ENCODE assay signal across 1 cellular context in the genomic region with DNA sequence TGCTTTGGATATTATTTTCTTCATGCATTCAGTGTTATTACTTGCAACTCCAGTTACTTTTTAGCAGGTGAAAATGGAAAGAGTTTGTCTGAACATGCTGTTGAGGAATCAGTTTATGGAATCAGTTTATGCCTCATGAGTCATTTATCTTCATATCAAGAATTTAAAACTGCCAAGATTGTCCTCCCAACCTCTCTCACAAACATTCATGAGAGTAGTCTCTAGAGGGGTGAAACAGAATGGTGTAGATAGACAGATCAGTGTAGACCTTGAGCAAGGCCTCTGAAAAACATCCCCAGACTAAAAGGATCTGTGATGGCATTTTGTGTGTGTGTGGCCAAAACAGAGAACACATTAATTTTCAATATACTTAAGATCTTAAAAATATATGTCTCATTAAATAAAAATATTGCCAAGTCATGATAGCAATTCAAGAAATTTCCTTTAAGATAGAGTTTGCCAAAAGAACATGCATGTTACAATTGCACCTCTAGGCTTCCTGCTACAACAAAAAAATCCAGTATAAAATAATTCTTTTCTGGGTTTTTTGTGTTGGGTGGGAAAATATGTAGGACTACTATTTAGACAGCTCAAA.
TF ChIP-seq lines count a peak whose summit lies in the region.

No MANE protein-coding gene starts in this region.

TF ChIP-seq in IMR-90, 13 proteins besides CTCF, POLR2A, EP300 and RAD21:
- TF ChIP-seq NFE2L2 (IDR thresholded peaks at IDR 0.05; ENCODE audit: low read depth, low read length) (peak; percentile 54; the same call in 1 of the 2 replicates), FOS (IDR thresholded peaks at IDR 0.05; ENCODE audit: low read depth, low read length) (no peak), CEBPB (IDR thresholded peaks at IDR 0.05; ENCODE audit: low read depth, low read length) (no peak), RFX5 (IDR thresholded peaks at IDR 0.05; ENCODE audit: low read depth, low read length) (no peak), MAFK (IDR thresholded peaks at IDR 0.05; ENCODE audit: low read depth, low read length) (no peak), BHLHE40 (IDR thresholded peaks at IDR 0.05; ENCODE audit: low read depth, low read length) (no peak), CHD1 (IDR thresholded peaks at IDR 0.05; ENCODE audit: low read depth, low read length) (no peak)
- TF ChIP-seq, protein P1, sequence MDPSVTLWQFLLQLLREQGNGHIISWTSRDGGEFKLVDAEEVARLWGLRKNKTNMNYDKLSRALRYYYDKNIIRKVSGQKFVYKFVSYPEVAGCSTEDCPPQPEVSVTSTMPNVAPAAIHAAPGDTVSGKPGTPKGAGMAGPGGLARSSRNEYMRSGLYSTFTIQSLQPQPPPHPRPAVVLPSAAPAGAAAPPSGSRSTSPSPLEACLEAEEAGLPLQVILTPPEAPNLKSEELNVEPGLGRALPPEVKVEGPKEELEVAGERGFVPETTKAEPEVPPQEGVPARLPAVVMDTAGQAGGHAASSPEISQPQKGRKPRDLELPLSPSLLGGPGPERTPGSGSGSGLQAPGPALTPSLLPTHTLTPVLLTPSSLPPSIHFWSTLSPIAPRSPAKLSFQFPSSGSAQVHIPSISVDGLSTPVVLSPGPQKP (IDR thresholded peaks at IDR 0.05; ENCODE audit: borderline replicate concordance, low read depth, low read length), result no peak
